ENCODE assay signal across 9 cellular contexts in genomic region chr1:91744973-91745648, GRCh38.
DNase-seq lines count a peak whose midpoint lies in the region; ATAC-seq, FAIRE-seq and TF ChIP-seq lines count a peak whose summit lies in the region.
"Had no signal": no experiment of that assay in that cellular context is flagged by ENCODE, and none has a peak within 500 bp of the region (broad histone marks: within the 10 kb centered on the region; RNA-seq: fewer than 3 reads in every experiment).

No MANE protein-coding gene starts in this region.

- intact Hi-C loops in tibial artery (cut with DNase I; ENCODE audit: low total_unique reads), result no loop called here

- no peak for ATAC-seq in lung (ENCODE audit: insufficient read depth, low FRiP score)

- H3K9me3 ChIP-seq in lung (ENCODE audit: control insufficient read depth in 2 of 2, insufficient read depth in 1 of 2, low read length in 1 of 2), result peaks cover 0 to 2% of the 10 kb centered on the region in 2 donors
- no peaks in the 10 kb centered on the region for H3K9me3 ChIP-seq in tibial artery
- no peaks in the 10 kb centered on the region for H3K9me3 ChIP-seq in WERI-Rb-1 (ENCODE audit: severe bottlenecking)

- H3K27ac ChIP-seq in lung (ENCODE audit: low read depth in 1 of 2, low read length in 1 of 2) (peak overlapping the region; percentile 27 to 46), tibial artery (peak overlapping the region in 1 of 2 donors; percentile 15), WERI-Rb-1 (no peak overlapping the region)
- H3K27ac ChIP-seq: GM23248 had no signal

- H3K27me3 ChIP-seq in lung (ENCODE audit: control insufficient read depth, insufficient read depth), result no peaks in the 10 kb centered on the region
- no peaks in the 10 kb centered on the region for H3K27me3 ChIP-seq in tibial artery
- H3K27me3 ChIP-seq in WERI-Rb-1 (ENCODE audit: insufficient read depth, low read depth, severe bottlenecking), result no peaks in the 10 kb centered on the region

- H3K4me3 ChIP-seq in lung, result no peak overlapping the region
- H3K4me3 ChIP-seq in tibial artery, result no peak overlapping the region
- no peak overlapping the region for H3K4me3 ChIP-seq in WERI-Rb-1 (ENCODE audit: low read depth, low read length)
- H3K4me3 ChIP-seq: GM23248 had no signal

- no peak for FAIRE-seq in urothelium cell line (lab: Jason Lieb, UNC)

- TF ChIP-seq CTCF in lung (IDR thresholded peaks at IDR 0.05; ENCODE audit: control extremely low read depth, extremely low read depth) (no peak), tibial artery (IDR thresholded peaks at IDR 0.05) (no peak), WERI-Rb-1 (IDR thresholded peaks at IDR 0.05; ENCODE audit: low read depth, low read length) (no peak)

- peaks cover 0 to 2% of the 10 kb centered on the region in 2 donors for H3K36me3 ChIP-seq in lung (ENCODE audit: control insufficient read depth in 2 of 2, insufficient read depth in 2 of 2, low read length in 2 of 2)
- H3K36me3 ChIP-seq in tibial artery, result no peaks in the 10 kb centered on the region
- H3K36me3 ChIP-seq in WERI-Rb-1, result no peaks in the 10 kb centered on the region

- H3K4me1 ChIP-seq in lung (ENCODE audit: control insufficient read depth in 2 of 2, insufficient read depth in 2 of 2, low read length in 2 of 2) (peaks cover 24 to 38% of the 10 kb centered on the region in 2 donors), tibial artery (peaks cover 0 to 58% (median 38%) of the 10 kb centered on the region in 4 donors)

- 54 to 75% methylated on average over 6 of the region's 6 CpGs for WGBS in lung, 2 donors

- DNase-seq in NCI-H2196 treated with DMSO at 0.1 percent for 48 hours (lab: John Stamatoyannopoulos, UW; ENCODE audit: unreplicated experiment) (peak; percentile 40), fibroblast of gingiva (ENCODE audit: low read depth) (peak; percentile 73), lung (ENCODE audit: low spot score) (no peak), tibial artery (peak; percentile 77 to 81), WERI-Rb-1 (no peak), urothelium cell line (ENCODE audit: low spot score) (no peak), AG08396 (ENCODE audit: low spot score) (no peak)
- DNase-seq: GM23248, hypothalamus had no signal

Comparison
In these comparisons a context has a peak if more than half of its experiments do, and no peak if none do; other contexts are left out.
1. DNase-seq: peak in NCI-H2196 treated with DMSO at 0.1 percent for 48 hours (single experiment), fibroblast of gingiva (single experiment) and tibial artery (2 of 2); none in lung (single experiment), WERI-Rb-1 (single experiment), urothelium cell line (single experiment) and AG08396 (single experiment).